In genomic region chr2:239649309-239649708, GRCh38 we compare ENCODE assay signal across 36 cellular contexts.
"Had no signal": no experiment of that assay in that cellular context is flagged by ENCODE, and none has a peak within 500 bp of the region (broad histone marks: within the 10 kb centered on the region; RNA-seq: fewer than 3 reads in every experiment).

No MANE protein-coding gene starts in this region.

- H3K4me1 Mint-ChIP-seq: activated B cell treated with CpG ODN at 0.5 μM for 24 hours; activated CD4-positive, alpha-beta T cell treated with anti-CD3 and anti-CD28 coated beads, Interleukin-2, amount 10 ng/mL, durations not matched to agents 24 days and 14 days; activated naive CD4-positive, alpha-beta T cell treated with anti-CD3 and anti-CD28 coated beads, Interleukin-2, amount 10 ng/mL, durations not matched to agents 7 days and 5 days; activated naive CD8-positive, alpha-beta T cell treated with anti-CD3 and anti-CD28 coated beads for 36 hours; activated T-helper 17 cell treated with anti-CD3 and anti-CD28 coated beads, Interleukin-2, amount 50 U/mL, for 72 hours had no signal

- H3K9me3 ChIP-seq: adrenal gland, body of pancreas had no signal

- H3K36me3 Mint-ChIP-seq: activated CD4-positive, alpha-beta memory T cell treated with anti-CD3 and anti-CD28 coated beads for 36 hours; activated naive CD4-positive, alpha-beta T cell treated with anti-CD3 and anti-CD28 coated beads, Interleukin-2, amount 10 ng/mL, durations not matched to agents 7 days and 5 days; activated naive CD8-positive, alpha-beta T cell treated with anti-CD3 and anti-CD28 coated beads for 36 hours had no signal

- H3K4me3 ChIP-seq: adrenal gland, body of pancreas, breast epithelium had no signal

- FAIRE-seq: astrocyte, TTC549 had no signal

- H3K9me3 Mint-ChIP-seq: activated B cell treated with CpG ODN at 0.5 μM for 24 hours; activated CD4-positive, alpha-beta T cell treated with anti-CD3 and anti-CD28 coated beads, Interleukin-2, amount 10 ng/mL, durations not matched to agents 24 days and 14 days; activated T-helper 1 cell treated with anti-CD3 and anti-CD28 coated beads, Interleukin-12 subunit alpha, Interleukin-12 subunit beta, Interleukin-2, Interleukin-4 antibody, amounts not matched to agents 30 ng/mL and 10 ng/mL and 1 ng/mL, durations not matched to agents 14 hours and 24 hours and 36 hours had no signal

- H3K27ac Mint-ChIP-seq: activated B cell treated with CpG ODN at 0.5 μM for 24 hours; activated CD4-positive, alpha-beta memory T cell treated with anti-CD3 and anti-CD28 coated beads for 36 hours; activated CD4-positive, alpha-beta T cell treated with anti-CD3 and anti-CD28 coated beads, Interleukin-2, amount 10 ng/mL, durations not matched to agents 24 days and 14 days; activated CD8-positive, alpha-beta T cell treated with anti-CD3 and anti-CD28 coated beads for 36 hours; activated naive CD4-positive, alpha-beta T cell treated with anti-CD3 and anti-CD28 coated beads, Interleukin-2, amount 10 ng/mL, durations not matched to agents 7 days and 5 days; activated naive CD4-positive, alpha-beta T cell treated with anti-CD3 and anti-CD28 coated beads, Interleukin-2, amount 50 U/mL, for 72 hours; activated naive CD8-positive, alpha-beta T cell treated with anti-CD3 and anti-CD28 coated beads for 36 hours; activated T-cell treated with anti-CD3 and anti-CD28 coated beads, Interleukin-2, amount 50 U/mL, for 72 hours; activated T-helper 1 cell treated with anti-CD3 and anti-CD28 coated beads, Interleukin-12 subunit alpha, Interleukin-12 subunit beta, Interleukin-2, Interleukin-4 antibody, amounts not matched to agents 30 ng/mL and 10 ng/mL and 1 ng/mL, durations not matched to agents 14 hours and 24 hours and 36 hours; activated T-helper 17 cell treated with anti-CD3 and anti-CD28 coated beads, Interleukin-2, amount 50 U/mL, for 72 hours; T-helper 1 cell treated with Interleukin-12 subunit alpha and Interleukin-12 subunit beta and Interleukin-4 antibody, amounts not matched to agents 30 μg/mL and 1 μg/mL, for 36 hours; T-helper 2 cell treated with Interferon-gamma antibody and Interleukin-4, amounts not matched to agents 5 μg/mL and 100 μg/mL, for 36 hours had no signal

- DNase-seq: activated B cell treated with CpG ODN at 0.5 μM for 24 hours; activated CD4-positive, alpha-beta memory T cell treated with anti-CD3 and anti-CD28 coated beads for 36 hours; activated CD4-positive, alpha-beta T cell treated with anti-CD3 and anti-CD28 coated beads for 4 hours; activated CD4-positive, alpha-beta T cell treated with anti-CD3 and anti-CD28 coated beads, Interleukin-2, amount 10 ng/mL, durations not matched to agents 24 days and 14 days; activated CD4-positive, alpha-beta T cell treated with anti-CD3 and anti-CD28 coated beads, Interleukin-2, amount 50 U/mL, for 1 hour; activated CD4-positive, alpha-beta T cell treated with anti-CD3 and anti-CD28 coated beads, Interleukin-2, amount 50 U/mL, for 4 hours; activated CD4-positive, CD25-positive, alpha-beta regulatory T cell treated with anti-CD3 and anti-CD28 coated beads, Interleukin-2, amount 50 U/mL, for 72 hours; activated CD8-positive, alpha-beta memory T cell treated with anti-CD3 and anti-CD28 coated beads, Interleukin-2, amount 50 U/mL, for 4 hours; activated CD8-positive, alpha-beta T cell treated with anti-CD3 and anti-CD28 coated beads for 36 hours; activated effector memory CD4-positive, alpha-beta T cell treated with anti-CD3 and anti-CD28 coated beads, Interleukin-2, amount 50 U/mL, for 16 hours; activated gamma-delta T cell treated with Interleukin-2 at 50 U/mL for 16 hours; activated naive CD4-positive, alpha-beta T cell treated with anti-CD3 and anti-CD28 coated beads, Interleukin-2, amount 10 ng/mL, durations not matched to agents 7 days and 5 days; activated naive CD4-positive, alpha-beta T cell treated with Interleukin-2 at 50 U/mL for 16 hours; activated naive CD8-positive, alpha-beta T cell treated with anti-CD3 and anti-CD28 coated beads for 36 hours; activated T-cell treated with anti-CD3 and anti-CD28 coated beads for 4 hours; activated T-cell treated with anti-CD3 and anti-CD28 coated beads, Interleukin-2, amount 50 U/mL, for 1 hour; activated T-cell treated with anti-CD3 and anti-CD28 coated beads, Interleukin-2, amount 50 U/mL, for 4 hours; activated T-cell treated with anti-CD3 and anti-CD28 coated beads, Interleukin-2, amount 50 U/mL, for 72 hours; amniotic stem cell; aorta; body of pancreas; brain microvascular endothelial cell; central memory CD4-positive, alpha-beta T cell; T-helper 1 cell; T-helper 2 cell; T-helper 9 cell had no signal

- H3K36me3 ChIP-seq: adrenal gland, brain microvascular endothelial cell, breast epithelium had no signal

- H3K27me3 ChIP-seq: body of pancreas, brain microvascular endothelial cell had no signal

- H3K27ac ChIP-seq: adrenal gland, body of pancreas, brain microvascular endothelial cell, breast epithelium, VCaP had no signal

- H3K27me3 Mint-ChIP-seq: activated naive CD8-positive, alpha-beta T cell treated with anti-CD3 and anti-CD28 coated beads for 36 hours; activated T-helper 17 cell treated with anti-CD3 and anti-CD28 coated beads, Interleukin-2, amount 50 U/mL, for 72 hours had no signal

- ATAC-seq: activated naive CD4-positive, alpha-beta T cell treated with anti-CD3 and anti-CD28 coated beads, Interleukin-2, amount 50 U/mL, for 72 hours; activated T-cell treated with anti-CD3 and anti-CD28 coated beads, Interleukin-2, amount 50 U/mL, for 4 hours; activated T-cell treated with anti-CD3 and anti-CD28 coated beads, Interleukin-2, amount 50 U/mL, for 72 hours; activated T-helper 17 cell treated with anti-CD3 and anti-CD28 coated beads, Interleukin-2, amount 50 U/mL, for 72 hours; body of pancreas had no signal

- H3K4me3 Mint-ChIP-seq: activated B cell treated with CpG ODN at 0.5 μM for 24 hours; activated CD4-positive, alpha-beta memory T cell treated with anti-CD3 and anti-CD28 coated beads for 36 hours; activated CD4-positive, alpha-beta T cell treated with anti-CD3 and anti-CD28 coated beads, Interleukin-2, amount 10 ng/mL, durations not matched to agents 24 days and 14 days; activated CD8-positive, alpha-beta T cell treated with anti-CD3 and anti-CD28 coated beads for 36 hours; activated naive CD4-positive, alpha-beta T cell treated with anti-CD3 and anti-CD28 coated beads, Interleukin-2, amount 10 ng/mL, durations not matched to agents 7 days and 5 days; activated naive CD8-positive, alpha-beta T cell treated with anti-CD3 and anti-CD28 coated beads for 36 hours; activated T-cell treated with anti-CD3 and anti-CD28 coated beads, Interleukin-2, amount 50 U/mL, for 4 hours; activated T-cell treated with anti-CD3 and anti-CD28 coated beads, Interleukin-2, amount 50 U/mL, for 72 hours; activated T-helper 1 cell treated with anti-CD3 and anti-CD28 coated beads, Interleukin-12 subunit alpha, Interleukin-12 subunit beta, Interleukin-2, Interleukin-4 antibody, amounts not matched to agents 30 ng/mL and 10 ng/mL and 1 ng/mL, durations not matched to agents 14 hours and 24 hours and 36 hours; activated T-helper 17 cell treated with anti-CD3 and anti-CD28 coated beads, Interleukin-2, amount 50 U/mL, for 72 hours; T-helper 1 cell treated with Interleukin-12 subunit alpha and Interleukin-12 subunit beta and Interleukin-4 antibody, amounts not matched to agents 30 μg/mL and 1 μg/mL, for 36 hours; T-helper 2 cell treated with Interferon-gamma antibody and Interleukin-4, amounts not matched to agents 5 μg/mL and 100 μg/mL, for 36 hours had no signal

- H3K4me1 ChIP-seq: adrenal gland, body of pancreas, breast epithelium had no signal
